In the genomic region with DNA sequence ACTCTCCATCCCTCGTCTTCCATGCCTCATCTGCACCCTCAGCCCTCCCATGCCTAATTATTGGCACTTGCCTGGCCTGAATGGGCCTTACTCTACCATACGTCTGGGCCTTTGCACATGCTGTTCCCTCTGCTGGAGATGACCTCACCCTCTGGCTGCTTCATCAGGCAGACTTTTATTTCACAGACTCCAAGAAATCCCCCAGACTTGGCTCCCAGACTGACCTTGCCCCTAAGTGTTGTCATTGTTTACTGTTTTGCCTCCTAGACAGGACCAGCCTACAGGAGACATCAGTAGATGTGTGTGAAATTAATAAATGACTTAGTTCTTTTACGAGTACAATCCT, we compare ENCODE assay signal across 14 cellular contexts. TPM values are rescaled to one million over a fixed set of nuclear protein-coding genes. Genes with fewer than 3 reads are reported as not detected.
DNase-seq lines count a peak whose midpoint lies in the region; ATAC-seq and TF ChIP-seq lines count a peak whose summit lies in the region.
"Had no signal": no experiment of that assay in that cellular context is flagged by ENCODE, and none has a peak within 500 bp of the region (broad histone marks: within the 10 kb centered on the region; RNA-seq: fewer than 3 reads in every experiment).

No MANE protein-coding gene starts in this region.

- H3K4me2 ChIP-seq in Karpas-422 (ENCODE audit: low read depth, low read length, poor library complexity, severe bottlenecking): peak overlapping the region; percentile 71

- TF ChIP-seq EP300 in upper lobe of left lung (IDR thresholded peaks at IDR 0.05): peak in 2 of 4 donors; percentile 49 to 55

- H3K9me3 ChIP-seq in Karpas-422 (ENCODE audit: low read length) (no peaks in the 10 kb centered on the region), upper lobe of left lung (no peaks in the 10 kb centered on the region), uterus (no peaks in the 10 kb centered on the region)
- H3K9me3 ChIP-seq: thyroid gland had no signal

- CTCF ChIA-PET in activated naive CD4-positive, alpha-beta T cell treated with anti-CD3 and anti-CD28 coated beads, Interleukin-2, amount 10 ng/mL, durations not matched to agents 7 days and 5 days (lab: Charles Lee): interaction anchor here (0.6 to 11.5 kb wide), 14 partner anchors 20 to 308 kb away, joined by 3 to 221 read pairs (median 8); a partner anchor contains a TSS

- WGBS in upper lobe of left lung, 2 donors: 47 to 55% methylated on average over 3 of the region's 3 CpGs

- no peaks in the 10 kb centered on the region for H3K36me3 Mint-ChIP-seq in activated naive CD4-positive, alpha-beta T cell treated with anti-CD3 and anti-CD28 coated beads, Interleukin-2, amount 50 U/mL, for 72 hours
- H3K36me3 Mint-ChIP-seq in activated naive CD4-positive, alpha-beta T cell treated with anti-CD3 and anti-CD28 coated beads, Interleukin-2, amount 10 ng/mL, durations not matched to agents 7 days and 5 days: no peaks in the 10 kb centered on the region
- H3K36me3 Mint-ChIP-seq: activated naive CD8-positive, alpha-beta T cell; naive thymus-derived CD8-positive, alpha-beta T cell had no signal

- no peaks in the 10 kb centered on the region for H3K9me2 ChIP-seq in Karpas-422 (replicated peaks; ENCODE audit: insufficient read depth, low read length)

- peak; percentile 5 to 22 for ATAC-seq in activated naive CD4-positive, alpha-beta T cell treated with anti-CD3 and anti-CD28 coated beads, Interleukin-2, amount 50 U/mL, for 72 hours
- ATAC-seq in upper lobe of left lung (ENCODE audit: low FRiP score in 2 of 2) (peak in 1 of 2 donors; percentile 20), HG03045 (IDR thresholded peaks at IDR 0.05; ENCODE audit: unreplicated experiment) (no peak)

- no peak overlapping the region for H3K27ac Mint-ChIP-seq in activated naive CD4-positive, alpha-beta T cell treated with anti-CD3 and anti-CD28 coated beads, Interleukin-2, amount 50 U/mL, for 72 hours
- no peak overlapping the region for H3K27ac Mint-ChIP-seq in activated naive CD4-positive, alpha-beta T cell treated with anti-CD3 and anti-CD28 coated beads, Interleukin-2, amount 10 ng/mL, durations not matched to agents 7 days and 5 days
- H3K27ac Mint-ChIP-seq: activated CD4-positive, alpha-beta T cell treated with anti-CD3 and anti-CD28 coated beads, Interleukin-2, amount 10 ng/mL, durations not matched to agents 7 days and 5 days; activated naive CD8-positive, alpha-beta T cell; naive thymus-derived CD8-positive, alpha-beta T cell had no signal

- H4K20me1 ChIP-seq in Karpas-422 (ENCODE audit: insufficient read depth, low read depth, low read length): no peaks in the 10 kb centered on the region

- H3K4me3 ChIP-seq in Karpas-422 (ENCODE audit: low read length) (peak overlapping the region; percentile 56; the same call in 1 of the 2 replicates), upper lobe of left lung (no peak overlapping the region), uterus (no peak overlapping the region)
- H3K4me3 ChIP-seq: thyroid gland had no signal

- no peak overlapping the region for H3K4me3 Mint-ChIP-seq in activated naive CD4-positive, alpha-beta T cell treated with anti-CD3 and anti-CD28 coated beads, Interleukin-2, amount 10 ng/mL, durations not matched to agents 7 days and 5 days
- H3K4me3 Mint-ChIP-seq: activated CD4-positive, alpha-beta T cell treated with anti-CD3 and anti-CD28 coated beads, Interleukin-2, amount 10 ng/mL, durations not matched to agents 7 days and 5 days; activated naive CD8-positive, alpha-beta T cell; naive thymus-derived CD8-positive, alpha-beta T cell had no signal

- peaks cover 33% of the 10 kb centered on the region for H3K4me1 Mint-ChIP-seq in activated naive CD4-positive, alpha-beta T cell treated with anti-CD3 and anti-CD28 coated beads, Interleukin-2, amount 10 ng/mL, durations not matched to agents 7 days and 5 days

- H3K4me1 ChIP-seq in Karpas-422 (ENCODE audit: low read length): peaks cover 38% of the 10 kb centered on the region
- H3K4me1 ChIP-seq in upper lobe of left lung: peaks cover 14 to 36% (median 28%) of the 10 kb centered on the region in 4 donors
- no peaks in the 10 kb centered on the region for H3K4me1 ChIP-seq in uterus

- H3K27me3 ChIP-seq in Karpas-422 (ENCODE audit: low read length) (no peaks in the 10 kb centered on the region), upper lobe of left lung (no peaks in the 10 kb centered on the region), uterus (no peaks in the 10 kb centered on the region)
- H3K27me3 ChIP-seq: thyroid gland had no signal

- no peak for DNase-seq in activated naive CD4-positive, alpha-beta T cell treated with anti-CD3 and anti-CD28 coated beads, Interleukin-2, amount 50 U/mL, for 72 hours (ENCODE audit: low spot score in 2 of 2)
- DNase-seq in activated naive CD4-positive, alpha-beta T cell treated with anti-CD3 and anti-CD28 coated beads, Interleukin-2, amount 10 ng/mL, durations not matched to agents 7 days and 5 days: no peak
- peak; percentile 63 for DNase-seq in Karpas-422
- peak; percentile 43 for DNase-seq in iris pigment epithelial cell (ENCODE audit: low read depth)
- no peak for DNase-seq in upper lobe of left lung
- DNase-seq in occipital lobe (lab: John Stamatoyannopoulos, UW): no peak
- no peak for DNase-seq in uterus
- DNase-seq: NCI-H1436 treated with DMSO at 0.1 percent for 48 hours had no signal

- H3K27ac ChIP-seq in Karpas-422 (ENCODE audit: low read length): peak overlapping the region; percentile 89
- peak overlapping the region in 3 of 4 donors; percentile 28 to 69 (median 55) for H3K27ac ChIP-seq in upper lobe of left lung
- no peak overlapping the region for H3K27ac ChIP-seq in uterus
- H3K27ac ChIP-seq: thyroid gland had no signal

- intact Hi-C loops in uterus (cut with DNase I; ENCODE audit: low total_unique reads): loop anchor here (5.0 to 10.0 kb wide), 4 partner anchors 52 to 207 kb away; no protein-coding TSS in a partner anchor

- TF ChIP-seq CTCF in upper lobe of left lung (IDR thresholded peaks at IDR 0.05): no peak
- TF ChIP-seq CTCF in uterus (IDR thresholded peaks at IDR 0.05): no peak

- TF ChIP-seq POLR2A in upper lobe of left lung (IDR thresholded peaks at IDR 0.05): no peak
- no peak for TF ChIP-seq POLR2A in uterus (IDR thresholded peaks at IDR 0.05)

- no peaks in the 10 kb centered on the region for H3K9me3 Mint-ChIP-seq in activated naive CD4-positive, alpha-beta T cell treated with anti-CD3 and anti-CD28 coated beads, Interleukin-2, amount 50 U/mL, for 72 hours
- no peaks in the 10 kb centered on the region for H3K9me3 Mint-ChIP-seq in activated naive CD4-positive, alpha-beta T cell treated with anti-CD3 and anti-CD28 coated beads, Interleukin-2, amount 10 ng/mL, durations not matched to agents 7 days and 5 days
- H3K9me3 Mint-ChIP-seq: activated CD4-positive, alpha-beta T cell treated with anti-CD3 and anti-CD28 coated beads, Interleukin-2, amount 10 ng/mL, durations not matched to agents 7 days and 5 days; naive thymus-derived CD8-positive, alpha-beta T cell had no signal

- no peaks in the 10 kb centered on the region for H3K79me2 ChIP-seq in Karpas-422 (ENCODE audit: low read length)

- H3K27me3 Mint-ChIP-seq in activated naive CD4-positive, alpha-beta T cell treated with anti-CD3 and anti-CD28 coated beads, Interleukin-2, amount 10 ng/mL, durations not matched to agents 7 days and 5 days: peaks cover 9% of the 10 kb centered on the region
- H3K27me3 Mint-ChIP-seq: activated CD4-positive, alpha-beta T cell treated with anti-CD3 and anti-CD28 coated beads, Interleukin-2, amount 10 ng/mL, durations not matched to agents 7 days and 5 days; activated naive CD8-positive, alpha-beta T cell; naive thymus-derived CD8-positive, alpha-beta T cell had no signal

- peak overlapping the region; percentile 29 for H2AFZ ChIP-seq in Karpas-422 (ENCODE audit: low read length)

- H3K9ac ChIP-seq in Karpas-422 (ENCODE audit: low read length): peak overlapping the region; percentile 62

- H3K36me3 ChIP-seq in Karpas-422 (ENCODE audit: insufficient read depth, low read length) (no peaks in the 10 kb centered on the region), upper lobe of left lung (peaks cover 0 to 27% (median 14%) of the 10 kb centered on the region in 4 donors), uterus (no peaks in the 10 kb centered on the region)
- H3K36me3 ChIP-seq: thyroid gland had no signal

RNA-seq across cellular contexts. Expression of a gene that starts 5.2 kb away (rescaled TPM):
- total RNA-seq in activated naive CD4-positive, alpha-beta T cell treated with anti-CD3 and anti-CD28 coated beads, Interleukin-2, amount 50 U/mL, for 72 hours: 10 to 100 TPM; 12.8 to 16.5 TPM
- 2.1 and 2.2 TPM in 2 replicates for total RNA-seq in Karpas-422 (2014; rRNA removed; shearing (Covaris generic); ENCODE audit: low replicate concordance)
- total RNA-seq in upper lobe of left lung (10 to 100 TPM; 10.8 to 43.4 (median 26.2) TPM), occipital lobe (11.9 TPM), uterus (100 to 1,000 TPM in 1 of 4 donors, 10 to 100 TPM in 3; 11.2 to 179 (median 50.7) TPM)

RNA-seq across cellular contexts. Expression of a gene that starts 25.8 kb away (rescaled TPM):
- total RNA-seq in activated naive CD4-positive, alpha-beta T cell treated with anti-CD3 and anti-CD28 coated beads, Interleukin-2, amount 50 U/mL, for 72 hours: under 1 TPM; 0.29 to 0.68 TPM
- total RNA-seq in Karpas-422 (2014; rRNA removed; shearing (Covaris generic); ENCODE audit: low replicate concordance): 3.0 and 5.6 TPM in 2 replicates
- total RNA-seq in upper lobe of left lung (100 to 1,000 TPM in 5 of 6 donors, 10 to 100 TPM in 1; 59.8 to 234 (median 150) TPM), occipital lobe (0.78 TPM), uterus (10 to 100 TPM in 3 of 4 donors, 1 to 10 TPM in 1; 3.0 to 35.9 (median 18.8) TPM)
- total RNA-seq: activated CD4-positive, alpha-beta T cell treated with anti-CD3 and anti-CD28 coated beads, Interleukin-2, amount 10 ng/mL, durations not matched to agents 7 days and 5 days; MCF 10A had no signal

Comparison
In these comparisons a context has a peak if more than half of its experiments do, and no peak if none do; other contexts are left out.
1. DNase-seq: peak in Karpas-422 (single experiment) and iris pigment epithelial cell (single experiment); none in activated naive CD4-positive, alpha-beta T cell treated with anti-CD3 and anti-CD28 coated beads, Interleukin-2, amount 50 U/mL, for 72 hours (0 of 2), activated naive CD4-positive, alpha-beta T cell treated with anti-CD3 and anti-CD28 coated beads, Interleukin-2, amount 10 ng/mL, durations not matched to agents 7 days and 5 days (single experiment), upper lobe of left lung (0 of 2), occipital lobe (single experiment) and uterus (0 of 2).
2. H3K27ac ChIP-seq: peak in Karpas-422 (single experiment) and upper lobe of left lung (3 of 4); none in uterus (0 of 2).